Comparison of ENCODE assay signal across 7 cellular contexts in the genomic region with DNA sequence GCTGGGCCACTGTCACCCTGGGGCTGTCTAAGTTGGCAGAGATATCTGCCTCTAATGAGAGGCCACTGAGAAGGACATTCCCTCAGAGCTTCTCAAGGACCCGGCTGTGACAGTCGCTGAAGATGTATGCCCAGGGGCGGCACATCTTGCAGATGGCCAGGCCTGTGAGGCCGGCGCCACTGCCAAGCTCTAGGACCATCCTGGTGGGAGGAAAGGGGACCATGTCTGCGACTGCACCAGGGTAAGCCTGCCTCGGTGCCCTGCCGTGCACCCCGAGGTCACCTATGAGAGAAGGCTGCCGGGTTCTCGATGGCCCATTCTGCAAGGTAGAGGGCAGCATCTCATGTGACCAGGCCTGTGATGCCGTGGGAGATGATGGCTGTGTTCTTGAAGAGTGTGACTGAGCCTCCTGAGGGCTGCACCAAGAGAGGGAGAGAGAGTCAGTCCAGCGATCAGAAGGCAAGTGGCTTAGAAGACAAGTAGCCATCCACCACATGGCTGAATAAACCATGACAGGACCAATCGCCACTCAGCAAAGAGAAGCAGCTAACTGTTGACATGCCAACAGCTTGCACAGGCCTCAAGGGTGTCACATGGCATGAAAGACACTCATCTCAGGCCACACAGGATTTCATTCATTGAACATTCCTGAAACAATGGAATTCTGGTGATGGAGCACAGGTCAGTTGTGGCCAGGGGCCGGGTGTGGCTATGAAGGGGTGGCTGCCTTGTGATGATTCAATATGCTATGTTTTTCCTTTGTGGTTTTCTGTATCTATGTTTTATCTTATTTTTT.
DNase-seq lines count a peak whose midpoint lies in the region; TF ChIP-seq lines count a peak whose summit lies in the region.
"Not testable (repeated sequence)": the region's sequence is repeated elsewhere in the genome, so short reads cannot be mapped to it uniquely, and the experiment has no call there.

No MANE protein-coding gene starts in this region.

- H3K79me2 ChIP-seq in PC-9 (ENCODE audit: low read depth): not testable (repeated sequence)

- not testable (repeated sequence) for H3K4me3 Mint-ChIP-seq in activated T-helper 2 cell treated with anti-CD3 and anti-CD28 coated beads, Interferon-gamma antibody, Interleukin-2, Interleukin-4, amounts not matched to agents 10 μg/mL and 5 μg/mL and 100 μg/mL, durations not matched to agents 14 hours and 24 hours and 36 hours (ENCODE audit: low read depth)

- not testable (repeated sequence) for H3K9me3 Mint-ChIP-seq in activated T-helper 2 cell treated with anti-CD3 and anti-CD28 coated beads, Interferon-gamma antibody, Interleukin-2, Interleukin-4, amounts not matched to agents 10 μg/mL and 5 μg/mL and 100 μg/mL, durations not matched to agents 14 hours and 24 hours and 36 hours

- H3K4me1 Mint-ChIP-seq in activated T-helper 2 cell treated with anti-CD3 and anti-CD28 coated beads, Interferon-gamma antibody, Interleukin-2, Interleukin-4, amounts not matched to agents 10 μg/mL and 5 μg/mL and 100 μg/mL, durations not matched to agents 14 hours and 24 hours and 36 hours (ENCODE audit: low read depth): not testable (repeated sequence)

- H2AK5ac ChIP-seq in mesenchymal stem cell (ENCODE audit: low read length, severe bottlenecking): not testable (repeated sequence)

- not testable (repeated sequence) for H3K79me1 ChIP-seq in mesenchymal stem cell (replicated peaks; ENCODE audit: low read length, poor library complexity, severe bottlenecking)

- not testable (repeated sequence) for H3K9me3 ChIP-seq in PC-9 (ENCODE audit: insufficient read depth, low read depth); mesenchymal stem cell (ENCODE audit: control insufficient read depth, low read length)

- not testable (repeated sequence) for BruUV-seq in PC-9 (replicated peaks; lab: Mats Ljungman, UMichigan)

- peak overlapping the region; percentile 62 for H3K27ac Mint-ChIP-seq in activated T-helper 2 cell treated with anti-CD3 and anti-CD28 coated beads, Interferon-gamma antibody, Interleukin-2, Interleukin-4, amounts not matched to agents 10 μg/mL and 5 μg/mL and 100 μg/mL, durations not matched to agents 14 hours and 24 hours and 36 hours

- intact Hi-C loops in PC-9 (cut with micrococcal nuclease; ENCODE audit: unreplicated experiment): loop anchor here (10.0 kb wide), 1 partner anchor 133 kb away; no protein-coding TSS in a partner anchor
- intact Hi-C loops in activated T-helper 2 cell treated with anti-CD3 and anti-CD28 coated beads, Interferon-gamma antibody, Interleukin-2, Interleukin-4, amounts not matched to agents 10 μg/mL and 5 μg/mL and 100 μg/mL, durations not matched to agents 14 hours and 24 hours and 36 hours (cut with micrococcal nuclease): not testable (repeated sequence)

- H3K4me2 ChIP-seq in PC-9: 0 out of 2 replicates have a peak overlapping the region, but pooled peaks have one; percentile 13
- H3K4me2 ChIP-seq in mesenchymal stem cell (ENCODE audit: low read length, poor library complexity, severe bottlenecking): not testable (repeated sequence)

- not testable (repeated sequence) for H3K27ac ChIP-seq in PC-9; mesenchymal stem cell (ENCODE audit: low read length, poor library complexity, severe bottlenecking)

- H3K4ac ChIP-seq in mesenchymal stem cell (ENCODE audit: low read depth in 1 of 2, low read length in 2 of 2): not testable (repeated sequence)

- H2BK5ac ChIP-seq in mesenchymal stem cell (ENCODE audit: low read depth, low read length, poor library complexity, severe bottlenecking): not testable (repeated sequence)

- not testable (repeated sequence) for H4K8ac ChIP-seq in mesenchymal stem cell (ENCODE audit: low read length)

- not testable (repeated sequence) for H3K23ac ChIP-seq in mesenchymal stem cell (ENCODE audit: low read length in 2 of 2)

- not testable (repeated sequence) for H3K4me3 ChIP-seq in PC-9; cardiac fibroblast (replicated peaks in 1 of 2; ENCODE audit: low read depth in 2 of 2, low read length in 2 of 2); fibroblast of villous mesenchyme (ENCODE audit: low read depth, low read length); mesenchymal stem cell (ENCODE audit: insufficient read depth in 1 of 2, low read depth in 1 of 2, low read length in 2 of 2)

- not testable (repeated sequence) for H2BK15ac ChIP-seq in mesenchymal stem cell (ENCODE audit: low read depth, poor library complexity, severe bottlenecking)

- H4K20me1 ChIP-seq in PC-9 (ENCODE audit: insufficient read depth): not testable (repeated sequence)

- not testable (repeated sequence) for H2BK120ac ChIP-seq in mesenchymal stem cell (ENCODE audit: low read depth, low read length)

- H3K27me3 Mint-ChIP-seq in activated T-helper 2 cell treated with anti-CD3 and anti-CD28 coated beads, Interferon-gamma antibody, Interleukin-2, Interleukin-4, amounts not matched to agents 10 μg/mL and 5 μg/mL and 100 μg/mL, durations not matched to agents 14 hours and 24 hours and 36 hours (ENCODE audit: low read depth): not testable (repeated sequence)

- not testable (repeated sequence) for H2AFZ ChIP-seq in PC-9; mesenchymal stem cell (ENCODE audit: low read depth, low read length)

- not testable (repeated sequence) for H3F3A ChIP-seq in PC-9 (ENCODE audit: insufficient read depth, low read depth)

- H3K27me3 ChIP-seq in PC-9 (ENCODE audit: insufficient read depth, low read depth); mesenchymal stem cell (ENCODE audit: control insufficient read depth in 1 of 2, insufficient read depth in 1 of 2, low read length in 2 of 2): not testable (repeated sequence)

- not testable (repeated sequence) for H3K36me3 Mint-ChIP-seq in activated T-helper 2 cell treated with anti-CD3 and anti-CD28 coated beads, Interferon-gamma antibody, Interleukin-2, Interleukin-4, amounts not matched to agents 10 μg/mL and 5 μg/mL and 100 μg/mL, durations not matched to agents 14 hours and 24 hours and 36 hours (ENCODE audit: low read depth)

- 89% methylated on average over 14 of the region's 15 CpGs for WGBS in mesenchymal stem cell

- not testable (repeated sequence) for H3K9ac ChIP-seq in mesenchymal stem cell (ENCODE audit: low read length)

- DNase-seq in Daoy (ENCODE audit: low read depth): peak; percentile 50
- peak; percentile 47 for DNase-seq in HS-5 (ENCODE audit: low read depth)
- DNase-seq in PC-9: peak in 1 of 2 experiments; percentile 41
- not testable (repeated sequence) for DNase-seq in activated T-helper 2 cell treated with anti-CD3 and anti-CD28 coated beads, Interferon-gamma antibody, Interleukin-2, Interleukin-4, amounts not matched to agents 10 μg/mL and 5 μg/mL and 100 μg/mL, durations not matched to agents 14 hours and 24 hours and 36 hours (ENCODE audit: low spot score)
- peak; percentile 40 to 47 for DNase-seq in cardiac fibroblast (ENCODE audit: low read depth in 2 of 2)
- peak; percentile 30 for DNase-seq in fibroblast of villous mesenchyme (ENCODE audit: low read depth)
- peak; percentile 38 for DNase-seq in mesenchymal stem cell

- not testable (repeated sequence) for H3K18ac ChIP-seq in mesenchymal stem cell (ENCODE audit: low read depth in 1 of 2, low read length in 2 of 2)

- H3K4me1 ChIP-seq in PC-9 (replicated peaks; ENCODE audit: insufficient read depth): peaks cover 22% of the 10 kb centered on the region
- not testable (repeated sequence) for H3K4me1 ChIP-seq in mesenchymal stem cell (ENCODE audit: control insufficient read depth, insufficient read depth, low read depth, low read length)

- H3K36me3 ChIP-seq in PC-9 (ENCODE audit: low read depth); mesenchymal stem cell (ENCODE audit: control insufficient read depth in 1 of 2, insufficient read depth in 2 of 2, low read depth in 1 of 2, low read length in 2 of 2): not testable (repeated sequence)

- not testable (repeated sequence) for H3K14ac ChIP-seq in mesenchymal stem cell (ENCODE audit: low read length in 2 of 2)

- not testable (repeated sequence) for H4K91ac ChIP-seq in mesenchymal stem cell (ENCODE audit: low read length)

- H3K9me2 ChIP-seq in PC-9 (ENCODE audit: insufficient read depth): not testable (repeated sequence)

- POLR2A ChIA-PET in PC-9 (lab: Charles Lee; ENCODE audit: unreplicated experiment): not testable (repeated sequence)

- H2BK12ac ChIP-seq in mesenchymal stem cell (ENCODE audit: low read length in 2 of 2): not testable (repeated sequence)

- CTCF ChIA-PET in PC-9 (lab: Charles Lee): interaction anchor here (0.6 to 1.1 kb wide), 2 partner anchors 9 to 162 kb away, joined by 3 to 4 read pairs; no protein-coding TSS in a partner anchor

- TF ChIP-seq CTCF in PC-9 (conservative IDR thresholded peaks at IDR 0.05); cardiac fibroblast (IDR thresholded peaks at IDR 0.05; ENCODE audit: low read depth, low read length); fibroblast of villous mesenchyme (IDR thresholded peaks at IDR 0.05; ENCODE audit: insufficient read depth, low read depth, low read length): not testable (repeated sequence)
